ENCODE assay signal across 8 cellular contexts in genomic region chr2:27262379-27263286, GRCh38. TPM values are rescaled to one million over a fixed set of nuclear protein-coding genes. Genes with fewer than 3 reads are reported as not detected.
DNase-seq lines count a peak whose midpoint lies in the region; ATAC-seq and TF ChIP-seq lines count a peak whose summit lies in the region.

Gene SLC30A3, minus strand, starts transcription at chr2:27263047. Its CDS starts 141 bp downstream, at chr2:27262906.

- WGBS in mesenchymal stem cell, result 1% methylated on average over 77 of the region's 96 CpGs

- H2AK5ac ChIP-seq in mesenchymal stem cell (ENCODE audit: low read length, severe bottlenecking), result no peak within 1 kb of the TSS

- no peak within 1 kb of the TSS for H2BK15ac ChIP-seq in mesenchymal stem cell (ENCODE audit: low read depth, poor library complexity, severe bottlenecking)

- H3K4me2 ChIP-seq in MM.1S (ENCODE audit: low read depth, low read length), result peak within 1 kb of the TSS; percentile 81
- H3K4me2 ChIP-seq in mesenchymal stem cell (ENCODE audit: low read length, poor library complexity, severe bottlenecking), result peak within 1 kb of the TSS; percentile 76

- H3K9ac ChIP-seq in MM.1S (ENCODE audit: low read length), result no peak within 1 kb of the TSS
- H3K9ac ChIP-seq in mesenchymal stem cell (ENCODE audit: low read length), result no peak within 1 kb of the TSS

- H3K27me3 ChIP-seq in MM.1S (replicated peaks; ENCODE audit: insufficient read depth, low read length) (peaks cover 63% of the 10 kb centered on the region), mesenchymal stem cell (ENCODE audit: control insufficient read depth in 1 of 2, insufficient read depth in 1 of 2, low read length in 2 of 2) (peaks cover 83 to 89% of the 10 kb centered on the region in 2 experiments)

- H3K23ac ChIP-seq in mesenchymal stem cell (ENCODE audit: low read length in 2 of 2), result peak within 1 kb of the TSS in 1 of 2 experiments; percentile 63

- H3K36me3 ChIP-seq in MM.1S (replicated peaks; ENCODE audit: insufficient read depth, low read length), result no peaks in the 10 kb centered on the region
- H3K36me3 ChIP-seq in mesenchymal stem cell (ENCODE audit: control insufficient read depth in 1 of 2, insufficient read depth in 2 of 2, low read depth in 1 of 2, low read length in 2 of 2), result no peaks in the 10 kb centered on the region

- peaks cover 5% of the 10 kb centered on the region; the same call in 1 of the 2 replicates for H3K4me1 ChIP-seq in MM.1S (ENCODE audit: low read length)
- peaks cover 29% of the 10 kb centered on the region for H3K4me1 ChIP-seq in mesenchymal stem cell (ENCODE audit: control insufficient read depth, insufficient read depth, low read depth, low read length)

- no peaks in the 10 kb centered on the region for H3K79me1 ChIP-seq in mesenchymal stem cell (replicated peaks; ENCODE audit: low read length, poor library complexity, severe bottlenecking)

- peak; percentile 62 for DNase-seq in MM.1S
- DNase-seq in activated CD4-positive, alpha-beta T cell treated with anti-CD3 and anti-CD28 coated beads for 48 hours, result peak; percentile 82
- DNase-seq in dermis blood vessel endothelial cell, result peak; percentile 55
- peak; percentile 47 for DNase-seq in mesenchymal stem cell
- peak; percentile 42 for DNase-seq in stimulated activated CD8-positive, alpha-beta memory T cell treated with anti-CD3 and anti-CD28 coated beads, Interleukin-12 subunit alpha, Interleukin-12 subunit beta, amount 100 ng/mL, for 1 hour (ENCODE audit: low read depth)

- no peak within 1 kb of the TSS for H3K18ac ChIP-seq in mesenchymal stem cell (ENCODE audit: low read depth in 1 of 2, low read length in 2 of 2)

- H3K14ac ChIP-seq in mesenchymal stem cell (ENCODE audit: low read length in 2 of 2), result no peak within 1 kb of the TSS

- H2BK120ac ChIP-seq in mesenchymal stem cell (ENCODE audit: low read depth, low read length), result no peak within 1 kb of the TSS

- H2BK12ac ChIP-seq in mesenchymal stem cell (ENCODE audit: low read length in 2 of 2), result no peak within 1 kb of the TSS

- H3K4ac ChIP-seq in mesenchymal stem cell (ENCODE audit: low read depth in 1 of 2, low read length in 2 of 2), result no peak within 1 kb of the TSS

- no peak within 1 kb of the TSS for H4K8ac ChIP-seq in mesenchymal stem cell (ENCODE audit: low read length)

- no peak within 1 kb of the TSS for H3K27ac ChIP-seq in MM.1S (ENCODE audit: low read length)
- H3K27ac ChIP-seq in mesenchymal stem cell (ENCODE audit: low read length, poor library complexity, severe bottlenecking), result no peak within 1 kb of the TSS

- no peak within 1 kb of the TSS for H4K91ac ChIP-seq in mesenchymal stem cell (ENCODE audit: low read length)

- TF ChIP-seq CTCF in GM12874 (IDR thresholded peaks at IDR 0.05; ENCODE audit: insufficient read depth, low read depth, low read length) (peak; percentile 7; the same call in 1 of the 2 replicates), MM.1S (IDR thresholded peaks at IDR 0.05; ENCODE audit: low read length) (no peak; the same call in 1 of the 2 replicates)

- H3K9me3 ChIP-seq in MM.1S (replicated peaks; ENCODE audit: insufficient read depth, low read length), result no peaks in the 10 kb centered on the region
- no peaks in the 10 kb centered on the region for H3K9me3 ChIP-seq in mesenchymal stem cell (ENCODE audit: control insufficient read depth, low read length)

- H4K20me1 ChIP-seq in MM.1S (ENCODE audit: insufficient read depth, low read length), result no peaks in the 10 kb centered on the region

- no peak within 1 kb of the TSS for H2BK5ac ChIP-seq in mesenchymal stem cell (ENCODE audit: low read depth, low read length, poor library complexity, severe bottlenecking)

- no peaks in the 10 kb centered on the region for H3F3A ChIP-seq in MM.1S (ENCODE audit: insufficient read depth, low read length)

- peak within 1 kb of the TSS; percentile 71 for H2AFZ ChIP-seq in MM.1S (ENCODE audit: low read length)
- no peak within 1 kb of the TSS for H2AFZ ChIP-seq in mesenchymal stem cell (ENCODE audit: low read depth, low read length)

- H3K79me2 ChIP-seq in MM.1S (ENCODE audit: low read length), result no peaks in the 10 kb centered on the region

- H3K9me2 ChIP-seq in MM.1S (replicated peaks; ENCODE audit: insufficient read depth, low read length), result no peaks in the 10 kb centered on the region

- no peak for ATAC-seq in HG02884 (IDR thresholded peaks at IDR 0.05; ENCODE audit: unreplicated experiment)
- ATAC-seq in HG02678 (IDR thresholded peaks at IDR 0.05; ENCODE audit: unreplicated experiment), result no peak

- peak within 1 kb of the TSS; percentile 65 for H3K4me3 ChIP-seq in MM.1S (ENCODE audit: low read length)
- H3K4me3 ChIP-seq in mesenchymal stem cell (ENCODE audit: insufficient read depth in 1 of 2, low read depth in 1 of 2, low read length in 2 of 2), result peak within 1 kb of the TSS; percentile 33 to 58

RNA-seq across cellular contexts. Expression of gene SLC30A3, which starts in this region (rescaled TPM):
- 17.9 and 25.8 TPM in 2 replicates for total RNA-seq in dermis blood vessel endothelial cell
- 0.03 TPM for polyA plus RNA-seq in mesenchymal stem cell (2013, experiment 1 of 2)
- 0.05 TPM for polyA plus RNA-seq in mesenchymal stem cell (2013, experiment 2 of 2)
